In the genomic region with DNA sequence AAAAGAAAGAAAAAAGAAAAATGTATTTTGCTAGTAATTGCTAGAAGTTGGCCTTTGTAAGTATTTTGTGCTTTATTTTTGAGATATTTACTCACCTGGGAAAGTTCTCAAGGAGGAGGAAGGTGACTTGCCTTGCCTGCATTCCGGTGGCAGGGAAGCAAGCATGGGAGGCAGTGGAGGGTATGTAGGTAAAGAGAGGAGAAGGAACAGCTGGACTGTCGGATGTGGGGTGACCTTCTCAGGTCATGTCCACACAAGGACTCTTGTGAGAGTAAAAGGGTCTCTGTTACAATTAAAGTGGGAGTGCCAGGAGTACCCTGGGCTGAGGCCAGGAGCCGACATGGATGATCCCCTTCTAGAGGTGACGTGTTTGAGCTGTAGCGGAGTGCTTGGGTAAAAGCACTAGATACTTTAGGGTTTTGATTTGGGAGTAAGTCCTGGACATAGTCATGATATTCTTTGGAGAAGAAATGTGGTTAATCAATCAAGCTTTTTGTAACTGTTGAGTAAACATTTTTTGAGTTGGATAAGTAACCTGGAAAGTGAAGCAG, we compare ENCODE assay signal across 16 cellular contexts. TPM values are rescaled to one million over a fixed set of nuclear protein-coding genes. Genes with fewer than 3 reads are reported as not detected.
DNase-seq lines count a peak whose midpoint lies in the region; FAIRE-seq and TF ChIP-seq lines count a peak whose summit lies in the region.
"Had no signal": no experiment of that assay in that cellular context is flagged by ENCODE, and none has a peak within 500 bp of the region (broad histone marks: within the 10 kb centered on the region; RNA-seq: fewer than 3 reads in every experiment).

No MANE protein-coding gene starts in this region.

- H3K9ac ChIP-seq in astrocyte (ENCODE audit: low read length) (peak overlapping the region; percentile 2), mesenchymal stem cell (ENCODE audit: low read length) (peak overlapping the region; percentile 66)

- H3K4me1 Mint-ChIP-seq in HFFc6 (ENCODE audit: low read depth) (peaks cover 40% of the 10 kb centered on the region), astrocyte (ENCODE audit: low read depth, unreplicated experiment) (peaks cover 23% of the 10 kb centered on the region)
- peaks cover 10 to 28% (median 25%) of the 10 kb centered on the region in 3 donors for H3K4me1 Mint-ChIP-seq in CD8-positive, alpha-beta memory T cell

- POLR2A ChIA-PET in CD8-positive, alpha-beta memory T cell (lab: Charles Lee) = interaction anchor here (0.5 kb wide), 1 partner anchor 208 kb away, joined by 3 read pairs; no protein-coding TSS in a partner anchor

- peaks cover 23% of the 10 kb centered on the region for H3K4me1 ChIP-seq in astrocyte (ENCODE audit: insufficient read depth, low read length)
- peaks cover 20% of the 10 kb centered on the region for H3K4me1 ChIP-seq in mesenchymal stem cell (ENCODE audit: control insufficient read depth, insufficient read depth, low read depth, low read length)
- H3K4me1 ChIP-seq in CD8-positive, alpha-beta memory T cell (ENCODE audit: insufficient read depth, low read length) = no peaks in the 10 kb centered on the region

- H3K36me3 ChIP-seq in astrocyte (ENCODE audit: insufficient read depth, low read length) (no peaks in the 10 kb centered on the region), mesenchymal stem cell (ENCODE audit: control insufficient read depth in 1 of 2, insufficient read depth in 2 of 2, low read depth in 1 of 2, low read length in 2 of 2) (peaks cover 12 to 15% of the 10 kb centered on the region in 2 experiments)
- H3K36me3 ChIP-seq in CD8-positive, alpha-beta memory T cell (ENCODE audit: insufficient read depth, low read length) = no peaks in the 10 kb centered on the region

- H3K79me2 ChIP-seq in astrocyte (ENCODE audit: insufficient read depth, low read length) = peaks cover 69% of the 10 kb centered on the region

- H2BK12ac ChIP-seq in mesenchymal stem cell (ENCODE audit: low read length in 2 of 2) = peak overlapping the region in 1 of 2 experiments; percentile 8

- H4K20me1 ChIP-seq in astrocyte (ENCODE audit: insufficient read depth, low read length) = peaks cover 57% of the 10 kb centered on the region

- no peak overlapping the region for H2BK15ac ChIP-seq in mesenchymal stem cell (ENCODE audit: low read depth, poor library complexity, severe bottlenecking)

- CTCF ChIA-PET in CD8-positive, alpha-beta memory T cell (lab: Charles Lee) = no interaction called here

- H3K27ac Mint-ChIP-seq in HFFc6 (peak overlapping the region; percentile 65), astrocyte (ENCODE audit: unreplicated experiment) (peak overlapping the region; percentile 70)
- H3K27ac Mint-ChIP-seq in CD8-positive, alpha-beta memory T cell = peak overlapping the region in 2 of 8 donors; percentile 22 to 25
- H3K27ac Mint-ChIP-seq: activated CD4-positive, alpha-beta memory T cell treated with anti-CD3 and anti-CD28 coated beads, Interleukin-2, amount 10 ng/mL, durations not matched to agents 7 days and 5 days; activated T-cell treated with anti-CD3 and anti-CD28 coated beads, Interleukin-2, amount 50 U/mL, for 72 hours had no signal

- peak overlapping the region; percentile 35 for H3K4me2 ChIP-seq in astrocyte (ENCODE audit: low read length)
- H3K4me2 ChIP-seq in mesenchymal stem cell (ENCODE audit: low read length, poor library complexity, severe bottlenecking) = no peak overlapping the region

- no peaks in the 10 kb centered on the region for H3K9me3 Mint-ChIP-seq in HFFc6
- no peaks in the 10 kb centered on the region for H3K9me3 Mint-ChIP-seq in astrocyte (ENCODE audit: unreplicated experiment)
- no peaks in the 10 kb centered on the region for H3K9me3 Mint-ChIP-seq in CD8-positive, alpha-beta memory T cell
- H3K9me3 Mint-ChIP-seq: activated CD4-positive, alpha-beta memory T cell treated with anti-CD3 and anti-CD28 coated beads, Interleukin-2, amount 10 ng/mL, durations not matched to agents 7 days and 5 days; activated T-cell treated with anti-CD3 and anti-CD28 coated beads, Interleukin-2, amount 50 U/mL, for 72 hours; stimulated activated naive CD8-positive, alpha-beta T cell treated with anti-CD3 and anti-CD28 coated beads, Interleukin-15, amount 100 ng/mL, for 72 hours had no signal

- no peak overlapping the region for H2BK5ac ChIP-seq in mesenchymal stem cell (ENCODE audit: low read depth, low read length, poor library complexity, severe bottlenecking)

- H3K4me3 ChIP-seq in astrocyte (ENCODE audit: insufficient read depth, low read depth, low read length) (no peak overlapping the region), mesenchymal stem cell (ENCODE audit: insufficient read depth in 1 of 2, low read depth in 1 of 2, low read length in 2 of 2) (no peak overlapping the region)
- H3K4me3 ChIP-seq in CD8-positive, alpha-beta memory T cell (ENCODE audit: low read length) = no peak overlapping the region

- H3K27me3 ChIP-seq in astrocyte (ENCODE audit: insufficient read depth, low read length) (no peaks in the 10 kb centered on the region), mesenchymal stem cell (ENCODE audit: control insufficient read depth in 1 of 2, insufficient read depth in 1 of 2, low read length in 2 of 2) (no peaks in the 10 kb centered on the region)
- H3K27me3 ChIP-seq in CD8-positive, alpha-beta memory T cell (ENCODE audit: insufficient read depth, low read length, poor library complexity, severe bottlenecking) = no peaks in the 10 kb centered on the region

- DNase-seq in HFFc6 = no peak
- DNase-seq in astrocyte (ENCODE audit: low read depth) = no peak
- DNase-seq in mesenchymal stem cell = no peak
- DNase-seq in cerebellum (ENCODE audit: low spot score) = no peak
- no peak for DNase-seq in CD8-positive, alpha-beta memory T cell
- no peak for DNase-seq in NCI-H2081 treated with DMSO at 0.1 percent for 48 hours (lab: John Stamatoyannopoulos, UW)
- DNase-seq: activated CD4-positive, alpha-beta memory T cell treated with anti-CD3 and anti-CD28 coated beads, Interleukin-2, amount 10 ng/mL, durations not matched to agents 7 days and 5 days; activated T-cell treated with anti-CD3 and anti-CD28 coated beads, Interleukin-2, amount 50 U/mL, for 72 hours; cortex of kidney; DND-41; GOT3; left colon; NCI-H1694 treated with DMSO at 0.1 percent for 48 hours; stimulated activated naive CD8-positive, alpha-beta T cell treated with anti-CD3 and anti-CD28 coated beads, Interleukin-15, amount 100 ng/mL, for 72 hours had no signal

- H3K18ac ChIP-seq in mesenchymal stem cell (ENCODE audit: low read depth in 1 of 2, low read length in 2 of 2) = peak overlapping the region; percentile 26 to 58

- TF ChIP-seq CTCF in HFFc6 (IDR thresholded peaks at IDR 0.05) (no peak), astrocyte (IDR thresholded peaks at IDR 0.05; ENCODE audit: insufficient read depth, low read depth, low read length) (no peak)

- H2BK120ac ChIP-seq in mesenchymal stem cell (ENCODE audit: low read depth, low read length) = no peak overlapping the region

- no peak overlapping the region for H3K23ac ChIP-seq in mesenchymal stem cell (ENCODE audit: low read length in 2 of 2)

- 90% methylated on average over 5 of the region's 5 CpGs for WGBS in mesenchymal stem cell

- H2AFZ ChIP-seq in astrocyte (ENCODE audit: low read depth, low read length) = no peak overlapping the region
- no peak overlapping the region for H2AFZ ChIP-seq in mesenchymal stem cell (ENCODE audit: low read depth, low read length)

- FAIRE-seq in astrocyte (lab: Jason Lieb, UNC) = no peak

- H3K36me3 Mint-ChIP-seq in HFFc6 (ENCODE audit: low read depth) = peaks cover 14% of the 10 kb centered on the region
- H3K36me3 Mint-ChIP-seq in astrocyte (ENCODE audit: low read depth, unreplicated experiment) = peaks cover 7% of the 10 kb centered on the region
- H3K36me3 Mint-ChIP-seq in CD8-positive, alpha-beta memory T cell = peaks cover 0 to 45% (median 10%) of the 10 kb centered on the region in 3 donors

- no peak overlapping the region for H3K4ac ChIP-seq in mesenchymal stem cell (ENCODE audit: low read depth in 1 of 2, low read length in 2 of 2)

- H3K9me3 ChIP-seq in astrocyte (ENCODE audit: insufficient read depth, low read depth, low read length) (no peaks in the 10 kb centered on the region), mesenchymal stem cell (ENCODE audit: control insufficient read depth, low read length) (no peaks in the 10 kb centered on the region)
- H3K9me3 ChIP-seq in CD8-positive, alpha-beta memory T cell (ENCODE audit: low read length) = no peaks in the 10 kb centered on the region

- H3K27me3 Mint-ChIP-seq in HFFc6 (ENCODE audit: insufficient read depth) (no peaks in the 10 kb centered on the region; the same call in 1 of the 2 replicates), astrocyte (ENCODE audit: low read depth, unreplicated experiment) (no peaks in the 10 kb centered on the region)
- H3K27me3 Mint-ChIP-seq in CD8-positive, alpha-beta memory T cell = no peaks in the 10 kb centered on the region
- H3K27me3 Mint-ChIP-seq: activated CD4-positive, alpha-beta memory T cell treated with anti-CD3 and anti-CD28 coated beads, Interleukin-2, amount 10 ng/mL, durations not matched to agents 7 days and 5 days; stimulated activated naive CD8-positive, alpha-beta T cell treated with anti-CD3 and anti-CD28 coated beads, Interleukin-15, amount 100 ng/mL, for 72 hours had no signal

- H3K4me3 Mint-ChIP-seq in HFFc6 (peak overlapping the region; percentile 37), astrocyte (ENCODE audit: unreplicated experiment) (no peak overlapping the region)
- H3K4me3 Mint-ChIP-seq in CD8-positive, alpha-beta memory T cell = no peak overlapping the region
- H3K4me3 Mint-ChIP-seq: activated CD4-positive, alpha-beta memory T cell treated with anti-CD3 and anti-CD28 coated beads, Interleukin-2, amount 10 ng/mL, durations not matched to agents 7 days and 5 days; activated T-cell treated with anti-CD3 and anti-CD28 coated beads, Interleukin-2, amount 50 U/mL, for 72 hours; stimulated activated naive CD8-positive, alpha-beta T cell treated with anti-CD3 and anti-CD28 coated beads, Interleukin-15, amount 100 ng/mL, for 72 hours had no signal

- H4K91ac ChIP-seq in mesenchymal stem cell (ENCODE audit: low read length) = no peak overlapping the region

- peak overlapping the region; percentile 58 for H2AK5ac ChIP-seq in mesenchymal stem cell (ENCODE audit: low read length, severe bottlenecking)

- H3K27ac ChIP-seq in astrocyte (ENCODE audit: low read depth, low read length) (peak overlapping the region; percentile 10), mesenchymal stem cell (ENCODE audit: low read length, poor library complexity, severe bottlenecking) (no peak overlapping the region), temporal lobe (ENCODE audit: low read depth, low read length) (peak overlapping the region; percentile 64)
- H3K27ac ChIP-seq in CD8-positive, alpha-beta memory T cell (ENCODE audit: low read depth, low read length) = no peak overlapping the region
- H3K27ac ChIP-seq: C4-2B had no signal

- peaks cover 32% of the 10 kb centered on the region for H3K79me1 ChIP-seq in mesenchymal stem cell (replicated peaks; ENCODE audit: low read length, poor library complexity, severe bottlenecking)

- H4K8ac ChIP-seq in mesenchymal stem cell (ENCODE audit: low read length) = peak overlapping the region; percentile 19

- H3K14ac ChIP-seq in mesenchymal stem cell (ENCODE audit: low read length in 2 of 2) = no peak overlapping the region

RNA-seq across cellular contexts. Expression of a gene that starts 25.1 kb away (rescaled TPM):
- total RNA-seq in HFFc6 (2021; fragmentation: NEBNext Ultra II Directional; extraction: Animal tissue kit (Norgen Biotek cat#: 25700)) = 10 to 100 TPM; 46.2 to 66.0 (median 58.6) TPM
- total RNA-seq in astrocyte (37.4 and 41.5 TPM in 2 replicates), temporal lobe (33.2 TPM), cerebellum (38.0 TPM)
- polyA plus RNA-seq in mesenchymal stem cell (2013, experiment 1 of 2) = 36.8 TPM
- polyA plus RNA-seq in mesenchymal stem cell (2013, experiment 2 of 2) = 36.0 TPM
- 10 to 100 TPM; 35.7 to 40.6 TPM for total RNA-seq in CD8-positive, alpha-beta memory T cell
- 13.7 TPM for polyA plus RNA-seq in CD8-positive, alpha-beta memory T cell

Comparison
In these comparisons a context has a peak if more than half of its experiments do, and no peak if none do; other contexts are left out.
1. H3K27ac ChIP-seq: peak in astrocyte (single experiment) and temporal lobe (single experiment); none in mesenchymal stem cell (single experiment) and CD8-positive, alpha-beta memory T cell (single experiment).